1 cellular context compared by ENCODE assay signal in the genomic region with DNA sequence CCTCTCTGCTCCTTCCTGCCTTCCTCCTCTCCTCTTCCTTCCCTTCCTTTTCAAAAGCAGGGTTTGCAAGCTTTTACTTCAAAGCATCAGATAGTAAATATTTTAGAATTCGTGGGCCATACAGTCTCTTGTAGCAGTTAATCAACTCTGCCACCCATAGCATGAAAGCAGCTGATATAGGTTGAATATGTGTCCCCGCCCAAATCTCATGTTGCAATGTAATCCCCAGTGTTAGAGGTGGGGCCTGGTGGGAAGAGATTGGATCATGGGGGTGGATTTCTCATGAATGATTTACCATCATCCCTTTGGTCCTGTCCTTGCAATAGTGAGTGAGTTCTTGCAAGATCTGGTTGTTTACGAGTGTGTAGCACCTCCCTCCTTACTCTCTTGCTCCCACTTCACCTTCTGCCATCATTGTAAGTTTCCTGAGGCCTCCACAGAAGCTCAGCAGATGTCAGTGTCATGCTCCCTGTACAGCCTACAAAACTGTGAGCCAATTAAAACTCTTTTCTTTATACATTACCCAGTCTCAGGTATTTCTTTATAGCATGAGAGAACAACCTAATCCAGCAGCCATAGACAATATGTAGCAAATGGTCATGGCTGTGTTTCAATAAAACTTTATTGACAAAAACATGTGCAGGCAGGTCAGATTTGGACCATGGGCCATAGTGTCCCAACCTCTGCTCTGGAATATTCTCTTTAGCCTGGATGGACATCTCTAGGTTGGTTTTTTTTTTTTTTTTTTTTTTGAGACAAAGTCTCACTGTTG.
TF ChIP-seq lines count a peak whose summit lies in the region.

No MANE protein-coding gene starts in this region.

TF ChIP-seq in GM12878, 131 proteins besides CTCF, POLR2A, EP300 and RAD21:
- TF ChIP-seq ZBTB40 (IDR thresholded peaks at IDR 0.05; ENCODE audit: borderline replicate concordance) = peak; percentile 72
TF ChIP-seq in GM12878: peak in this region for 1; not testable (repeated sequence) for 130.
